1 cellular context compared by ENCODE assay signal in the genomic region with DNA sequence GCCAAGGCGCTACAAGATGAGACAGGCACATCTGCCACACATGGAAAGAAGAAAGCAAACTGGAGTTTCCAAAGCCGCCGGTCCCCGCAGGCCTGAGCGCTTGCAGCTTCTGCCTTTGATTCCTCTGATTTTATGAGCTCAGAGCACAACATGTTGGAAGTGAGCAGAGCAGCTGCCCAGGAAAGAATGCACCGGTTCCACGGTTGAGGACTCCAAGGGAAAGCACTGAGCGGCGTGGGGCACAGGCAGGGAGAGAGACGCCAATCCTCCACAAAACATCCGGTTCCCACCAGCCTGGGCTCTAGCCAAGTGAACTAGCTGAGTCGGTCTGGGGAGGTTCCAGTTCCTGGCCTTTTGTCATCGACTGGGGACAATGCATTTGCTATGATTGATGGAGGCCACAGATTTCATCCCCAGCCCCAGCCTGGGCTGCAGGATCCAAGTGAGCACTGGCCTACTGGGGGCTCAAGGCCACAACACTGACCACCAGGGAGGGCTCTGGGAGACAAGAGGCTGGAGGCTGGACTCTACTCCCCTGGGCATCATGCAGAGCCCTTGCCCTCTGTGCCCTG.
TF ChIP-seq lines count a peak whose summit lies in the region.

No MANE protein-coding gene starts in this region.

TF ChIP-seq in HepG2, 621 proteins besides CTCF, POLR2A, EP300 and RAD21 (continued from another document and continues in another):
- TF ChIP-seq, protein P1, sequence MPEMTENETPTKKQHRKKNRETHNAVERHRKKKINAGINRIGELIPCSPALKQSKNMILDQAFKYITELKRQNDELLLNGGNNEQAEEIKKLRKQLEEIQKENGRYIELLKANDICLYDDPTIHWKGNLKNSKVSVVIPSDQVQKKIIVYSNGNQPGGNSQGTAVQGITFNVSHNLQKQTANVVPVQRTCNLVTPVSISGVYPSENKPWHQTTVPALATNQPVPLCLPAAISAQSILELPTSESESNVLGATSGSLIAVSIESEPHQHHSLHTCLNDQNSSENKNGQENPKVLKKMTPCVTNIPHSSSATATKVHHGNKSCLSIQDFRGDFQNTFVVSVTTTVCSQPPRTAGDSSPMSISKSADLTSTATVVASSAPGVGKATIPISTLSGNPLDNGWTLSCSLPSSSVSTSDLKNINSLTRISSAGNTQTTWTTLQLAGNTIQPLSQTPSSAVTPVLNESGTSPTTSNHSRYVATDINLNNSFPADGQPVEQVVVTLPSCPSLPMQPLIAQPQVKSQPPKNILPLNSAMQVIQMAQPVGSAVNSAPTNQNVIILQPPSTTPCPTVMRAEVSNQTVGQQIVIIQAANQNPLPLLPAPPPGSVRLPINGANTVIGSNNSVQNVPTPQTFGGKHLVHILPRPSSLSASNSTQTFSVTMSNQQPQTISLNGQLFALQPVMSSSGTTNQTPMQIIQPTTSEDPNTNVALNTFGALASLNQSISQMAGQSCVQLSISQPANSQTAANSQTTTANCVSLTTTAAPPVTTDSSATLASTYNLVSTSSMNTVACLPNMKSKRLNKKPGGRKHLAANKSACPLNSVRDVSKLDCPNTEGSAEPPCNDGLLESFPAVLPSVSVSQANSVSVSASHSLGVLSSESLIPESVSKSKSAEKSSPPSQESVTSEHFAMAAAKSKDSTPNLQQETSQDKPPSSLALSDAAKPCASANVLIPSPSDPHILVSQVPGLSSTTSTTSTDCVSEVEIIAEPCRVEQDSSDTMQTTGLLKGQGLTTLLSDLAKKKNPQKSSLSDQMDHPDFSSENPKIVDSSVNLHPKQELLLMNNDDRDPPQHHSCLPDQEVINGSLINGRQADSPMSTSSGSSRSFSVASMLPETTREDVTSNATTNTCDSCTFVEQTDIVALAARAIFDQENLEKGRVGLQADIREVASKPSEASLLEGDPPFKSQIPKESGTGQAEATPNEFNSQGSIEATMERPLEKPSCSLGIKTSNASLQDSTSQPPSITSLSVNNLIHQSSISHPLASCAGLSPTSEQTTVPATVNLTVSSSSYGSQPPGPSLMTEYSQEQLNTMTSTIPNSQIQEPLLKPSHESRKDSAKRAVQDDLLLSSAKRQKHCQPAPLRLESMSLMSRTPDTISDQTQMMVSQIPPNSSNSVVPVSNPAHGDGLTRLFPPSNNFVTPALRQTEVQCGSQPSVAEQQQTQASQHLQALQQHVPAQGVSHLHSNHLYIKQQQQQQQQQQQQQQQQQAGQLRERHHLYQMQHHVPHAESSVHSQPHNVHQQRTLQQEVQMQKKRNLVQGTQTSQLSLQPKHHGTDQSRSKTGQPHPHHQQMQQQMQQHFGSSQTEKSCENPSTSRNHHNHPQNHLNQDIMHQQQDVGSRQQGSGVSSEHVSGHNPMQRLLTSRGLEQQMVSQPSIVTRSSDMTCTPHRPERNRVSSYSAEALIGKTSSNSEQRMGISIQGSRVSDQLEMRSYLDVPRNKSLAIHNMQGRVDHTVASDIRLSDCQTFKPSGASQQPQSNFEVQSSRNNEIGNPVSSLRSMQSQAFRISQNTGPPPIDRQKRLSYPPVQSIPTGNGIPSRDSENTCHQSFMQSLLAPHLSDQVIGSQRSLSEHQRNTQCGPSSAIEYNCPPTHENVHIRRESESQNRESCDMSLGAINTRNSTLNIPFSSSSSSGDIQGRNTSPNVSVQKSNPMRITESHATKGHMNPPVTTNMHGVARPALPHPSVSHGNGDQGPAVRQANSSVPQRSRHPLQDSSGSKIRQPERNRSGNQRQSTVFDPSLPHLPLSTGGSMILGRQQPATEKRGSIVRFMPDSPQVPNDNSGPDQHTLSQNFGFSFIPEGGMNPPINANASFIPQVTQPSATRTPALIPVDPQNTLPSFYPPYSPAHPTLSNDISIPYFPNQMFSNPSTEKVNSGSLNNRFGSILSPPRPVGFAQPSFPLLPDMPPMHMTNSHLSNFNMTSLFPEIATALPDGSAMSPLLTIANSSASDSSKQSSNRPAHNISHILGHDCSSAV (CRISPR knock-in tag; IDR thresholded peaks at IDR 0.05; ENCODE audit: borderline replicate concordance), result no peak
- TF ChIP-seq, protein P2, sequence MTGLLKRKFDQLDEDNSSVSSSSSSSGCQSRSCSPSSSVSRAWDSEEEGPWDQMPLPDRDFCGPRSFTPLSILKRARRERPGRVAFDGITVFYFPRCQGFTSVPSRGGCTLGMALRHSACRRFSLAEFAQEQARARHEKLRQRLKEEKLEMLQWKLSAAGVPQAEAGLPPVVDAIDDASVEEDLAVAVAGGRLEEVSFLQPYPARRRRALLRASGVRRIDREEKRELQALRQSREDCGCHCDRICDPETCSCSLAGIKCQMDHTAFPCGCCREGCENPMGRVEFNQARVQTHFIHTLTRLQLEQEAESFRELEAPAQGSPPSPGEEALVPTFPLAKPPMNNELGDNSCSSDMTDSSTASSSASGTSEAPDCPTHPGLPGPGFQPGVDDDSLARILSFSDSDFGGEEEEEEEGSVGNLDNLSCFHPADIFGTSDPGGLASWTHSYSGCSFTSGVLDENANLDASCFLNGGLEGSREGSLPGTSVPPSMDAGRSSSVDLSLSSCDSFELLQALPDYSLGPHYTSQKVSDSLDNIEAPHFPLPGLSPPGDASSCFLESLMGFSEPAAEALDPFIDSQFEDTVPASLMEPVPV (CRISPR knock-in tag; IDR thresholded peaks at IDR 0.05), result peak; percentile 59; the same call in 1 of the 2 replicates
- TF ChIP-seq ZMAT3 (CRISPR knock-in tag; conservative IDR thresholded peaks at IDR 0.05) (no peak), ZNF350 (CRISPR knock-in tag; IDR thresholded peaks at IDR 0.05; ENCODE audit: borderline replicate concordance, low read depth) (no peak; the same call in 1 of the 2 replicates), AGO1 (IDR thresholded peaks at IDR 0.05; ENCODE audit: low read depth, low read length, poor library complexity, severe bottlenecking) (no peak), GTF3A (CRISPR knock-in tag; conservative IDR thresholded peaks at IDR 0.05) (no peak; the same call in 1 of the 2 replicates), RBM22 (optimal IDR thresholded peaks at IDR 0.05; ENCODE audit: low read length) (no peak), GATAD2A (CRISPR knock-in tag; IDR thresholded peaks at IDR 0.05) (peak; percentile 66), TRIM24 (CRISPR knock-in tag; IDR thresholded peaks at IDR 0.05) (no peak), ZFP1 (CRISPR knock-in tag; IDR thresholded peaks at IDR 0.05) (no peak), DR1 (CRISPR knock-in tag; IDR thresholded peaks at IDR 0.05) (no peak), ZNF670 (CRISPR knock-in tag; IDR thresholded peaks at IDR 0.05; ENCODE audit: borderline replicate concordance) (no peak; the same call in 1 of the 2 replicates), GZF1 (CRISPR knock-in tag; IDR thresholded peaks at IDR 0.05) (no peak), ZNF20 (CRISPR knock-in tag; IDR thresholded peaks at IDR 0.05) (no peak), JUNB (CRISPR knock-in tag; IDR thresholded peaks at IDR 0.05; ENCODE audit: borderline replicate concordance) (no peak), ERF (CRISPR knock-in tag; IDR thresholded peaks at IDR 0.05) (peak; percentile 22; the same call in 1 of the 2 replicates), POLR2G (IDR thresholded peaks at IDR 0.05; ENCODE audit: low read depth, low read length) (peak; percentile 59; the same call in 1 of the 2 replicates)
- TF ChIP-seq, protein P3, sequence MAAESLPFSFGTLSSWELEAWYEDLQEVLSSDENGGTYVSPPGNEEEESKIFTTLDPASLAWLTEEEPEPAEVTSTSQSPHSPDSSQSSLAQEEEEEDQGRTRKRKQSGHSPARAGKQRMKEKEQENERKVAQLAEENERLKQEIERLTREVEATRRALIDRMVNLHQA (CRISPR knock-in tag; IDR thresholded peaks at IDR 0.05), result no peak
- TF ChIP-seq, protein P4, sequence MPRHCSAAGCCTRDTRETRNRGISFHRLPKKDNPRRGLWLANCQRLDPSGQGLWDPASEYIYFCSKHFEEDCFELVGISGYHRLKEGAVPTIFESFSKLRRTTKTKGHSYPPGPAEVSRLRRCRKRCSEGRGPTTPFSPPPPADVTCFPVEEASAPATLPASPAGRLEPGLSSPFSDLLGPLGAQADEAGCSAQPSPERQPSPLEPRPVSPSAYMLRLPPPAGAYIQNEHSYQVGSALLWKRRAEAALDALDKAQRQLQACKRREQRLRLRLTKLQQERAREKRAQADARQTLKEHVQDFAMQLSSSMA (CRISPR knock-in tag; IDR thresholded peaks at IDR 0.05), result no peak
- TF ChIP-seq, protein P5, sequence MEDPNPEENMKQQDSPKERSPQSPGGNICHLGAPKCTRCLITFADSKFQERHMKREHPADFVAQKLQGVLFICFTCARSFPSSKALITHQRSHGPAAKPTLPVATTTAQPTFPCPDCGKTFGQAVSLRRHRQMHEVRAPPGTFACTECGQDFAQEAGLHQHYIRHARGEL (CRISPR knock-in tag; IDR thresholded peaks at IDR 0.05), result no peak
- TF ChIP-seq, protein P6, sequence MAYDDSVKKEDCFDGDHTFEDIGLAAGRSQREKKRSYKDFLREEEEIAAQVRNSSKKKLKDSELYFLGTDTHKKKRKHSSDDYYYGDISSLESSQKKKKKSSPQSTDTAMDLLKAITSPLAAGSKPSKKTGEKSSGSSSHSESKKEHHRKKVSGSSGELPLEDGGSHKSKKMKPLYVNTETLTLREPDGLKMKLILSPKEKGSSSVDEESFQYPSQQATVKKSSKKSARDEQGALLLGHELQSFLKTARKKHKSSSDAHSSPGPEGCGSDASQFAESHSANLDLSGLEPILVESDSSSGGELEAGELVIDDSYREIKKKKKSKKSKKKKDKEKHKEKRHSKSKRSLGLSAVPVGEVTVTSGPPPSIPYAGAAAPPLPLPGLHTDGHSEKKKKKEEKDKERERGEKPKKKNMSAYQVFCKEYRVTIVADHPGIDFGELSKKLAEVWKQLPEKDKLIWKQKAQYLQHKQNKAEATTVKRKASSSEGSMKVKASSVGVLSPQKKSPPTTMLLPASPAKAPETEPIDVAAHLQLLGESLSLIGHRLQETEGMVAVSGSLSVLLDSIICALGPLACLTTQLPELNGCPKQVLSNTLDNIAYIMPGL (CRISPR knock-in tag; IDR thresholded peaks at IDR 0.05; ENCODE audit: borderline replicate concordance in 1 of 2, low read depth in 1 of 2), result peak in 1 of 2 experiments; percentile 20; a peak in 1 of 4 replicates
- TF ChIP-seq, protein P7, sequence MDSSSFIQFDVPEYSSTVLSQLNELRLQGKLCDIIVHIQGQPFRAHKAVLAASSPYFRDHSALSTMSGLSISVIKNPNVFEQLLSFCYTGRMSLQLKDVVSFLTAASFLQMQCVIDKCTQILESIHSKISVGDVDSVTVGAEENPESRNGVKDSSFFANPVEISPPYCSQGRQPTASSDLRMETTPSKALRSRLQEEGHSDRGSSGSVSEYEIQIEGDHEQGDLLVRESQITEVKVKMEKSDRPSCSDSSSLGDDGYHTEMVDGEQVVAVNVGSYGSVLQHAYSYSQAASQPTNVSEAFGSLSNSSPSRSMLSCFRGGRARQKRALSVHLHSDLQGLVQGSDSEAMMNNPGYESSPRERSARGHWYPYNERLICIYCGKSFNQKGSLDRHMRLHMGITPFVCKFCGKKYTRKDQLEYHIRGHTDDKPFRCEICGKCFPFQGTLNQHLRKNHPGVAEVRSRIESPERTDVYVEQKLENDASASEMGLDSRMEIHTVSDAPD (CRISPR knock-in tag; IDR thresholded peaks at IDR 0.05), result peak; percentile 22; the same call in 1 of the 2 replicates
- TF ChIP-seq, protein P8, sequence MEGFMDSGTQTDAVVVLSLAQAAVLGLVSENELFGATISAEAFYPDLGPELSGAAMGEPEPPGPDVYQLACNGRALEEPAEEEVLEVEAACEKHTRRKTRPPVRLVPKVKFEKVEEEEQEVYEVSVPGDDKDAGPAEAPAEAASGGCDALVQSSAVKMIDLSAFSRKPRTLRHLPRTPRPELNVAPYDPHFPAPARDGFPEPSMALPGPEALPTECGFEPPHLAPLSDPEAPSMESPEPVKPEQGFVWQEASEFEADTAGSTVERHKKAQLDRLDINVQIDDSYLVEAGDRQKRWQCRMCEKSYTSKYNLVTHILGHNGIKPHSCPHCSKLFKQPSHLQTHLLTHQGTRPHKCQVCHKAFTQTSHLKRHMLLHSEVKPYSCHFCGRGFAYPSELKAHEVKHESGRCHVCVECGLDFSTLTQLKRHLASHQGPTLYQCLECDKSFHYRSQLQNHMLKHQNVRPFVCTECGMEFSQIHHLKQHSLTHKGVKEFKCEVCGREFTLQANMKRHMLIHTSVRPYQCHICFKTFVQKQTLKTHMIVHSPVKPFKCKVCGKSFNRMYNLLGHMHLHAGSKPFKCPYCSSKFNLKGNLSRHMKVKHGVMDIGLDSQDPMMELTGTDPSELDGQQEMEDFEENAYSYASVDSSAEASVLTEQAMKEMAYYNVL (CRISPR knock-in tag; IDR thresholded peaks at IDR 0.05; ENCODE audit: borderline replicate concordance), result 0 out of 2 replicates have a peak, but pooled peaks have one; percentile 30
- TF ChIP-seq, protein P9, sequence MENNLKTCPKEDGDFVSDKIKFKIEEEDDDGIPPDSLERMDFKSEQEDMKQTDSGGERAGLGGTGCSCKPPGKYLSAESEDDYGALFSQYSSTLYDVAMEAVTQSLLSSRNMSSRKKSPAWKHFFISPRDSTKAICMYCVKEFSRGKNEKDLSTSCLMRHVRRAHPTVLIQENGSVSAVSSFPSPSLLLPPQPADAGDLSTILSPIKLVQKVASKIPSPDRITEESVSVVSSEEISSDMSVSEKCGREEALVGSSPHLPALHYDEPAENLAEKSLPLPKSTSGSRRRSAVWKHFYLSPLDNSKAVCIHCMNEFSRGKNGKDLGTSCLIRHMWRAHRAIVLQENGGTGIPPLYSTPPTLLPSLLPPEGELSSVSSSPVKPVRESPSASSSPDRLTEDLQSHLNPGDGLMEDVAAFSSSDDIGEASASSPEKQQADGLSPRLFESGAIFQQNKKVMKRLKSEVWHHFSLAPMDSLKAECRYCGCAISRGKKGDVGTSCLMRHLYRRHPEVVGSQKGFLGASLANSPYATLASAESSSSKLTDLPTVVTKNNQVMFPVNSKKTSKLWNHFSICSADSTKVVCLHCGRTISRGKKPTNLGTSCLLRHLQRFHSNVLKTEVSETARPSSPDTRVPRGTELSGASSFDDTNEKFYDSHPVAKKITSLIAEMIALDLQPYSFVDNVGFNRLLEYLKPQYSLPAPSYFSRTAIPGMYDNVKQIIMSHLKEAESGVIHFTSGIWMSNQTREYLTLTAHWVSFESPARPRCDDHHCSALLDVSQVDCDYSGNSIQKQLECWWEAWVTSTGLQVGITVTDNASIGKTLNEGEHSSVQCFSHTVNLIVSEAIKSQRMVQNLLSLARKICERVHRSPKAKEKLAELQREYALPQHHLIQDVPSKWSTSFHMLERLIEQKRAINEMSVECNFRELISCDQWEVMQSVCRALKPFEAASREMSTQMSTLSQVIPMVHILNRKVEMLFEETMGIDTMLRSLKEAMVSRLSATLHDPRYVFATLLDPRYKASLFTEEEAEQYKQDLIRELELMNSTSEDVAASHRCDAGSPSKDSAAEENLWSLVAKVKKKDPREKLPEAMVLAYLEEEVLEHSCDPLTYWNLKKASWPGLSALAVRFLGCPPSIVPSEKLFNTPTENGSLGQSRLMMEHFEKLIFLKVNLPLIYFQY (CRISPR knock-in tag; IDR thresholded peaks at IDR 0.05; ENCODE audit: borderline replicate concordance), result no peak
